In genomic region chr5:177425801-177426565, GRCh38 we compare ENCODE assay signal across 1 cellular context.
A peak's percentile ranks its signal among the peaks of the same experiment; 100 is the strongest.
TF ChIP-seq lines count a peak whose summit lies in the region.

No MANE protein-coding gene starts in this region.

TF ChIP-seq in HEK293, 187 proteins besides CTCF, POLR2A, EP300 and RAD21 (continued from another document and continues in another):
- TF ChIP-seq PRDM2 (tag by site-specific recombination; IDR thresholded peaks at IDR 0.05; ENCODE audit: borderline replicate concordance) (no peak), ZNF488 (tag by site-specific recombination; IDR thresholded peaks at IDR 0.05) (no peak), SALL2 (tag by site-specific recombination; IDR thresholded peaks at IDR 0.05; ENCODE audit: borderline replicate concordance) (no peak), ATF2 (tag by site-specific recombination; IDR thresholded peaks at IDR 0.05; ENCODE audit: low read depth) (peak; percentile 96), OSR2 (tag by site-specific recombination; IDR thresholded peaks at IDR 0.05) (no peak), REST (tag by site-specific recombination; IDR thresholded peaks at IDR 0.05) (0 out of 2 replicates have a peak, but pooled peaks have one; percentile 15), ZBTB1 (tag by site-specific recombination; IDR thresholded peaks at IDR 0.05) (no peak), KLF17 (tag by site-specific recombination; IDR thresholded peaks at IDR 0.05) (peak; percentile 85), ZNF18 (tag by site-specific recombination; IDR thresholded peaks at IDR 0.05) (peak; percentile 79), ZNF324 (tag by site-specific recombination; IDR thresholded peaks at IDR 0.05) (peak; percentile 75), GFI1B (tag by site-specific recombination; IDR thresholded peaks at IDR 0.05) (peak; percentile 75; the same call in 1 of the 2 replicates), ZNF184 (tag by site-specific recombination; IDR thresholded peaks at IDR 0.05) (no peak), ZNF423 (tag by site-specific recombination; IDR thresholded peaks at IDR 0.05) (0 out of 2 replicates have a peak, but pooled peaks have one; percentile 17), ZNF366 (tag by site-specific recombination; conservative IDR thresholded peaks at IDR 0.05) (no peak), MYNN (tag by site-specific recombination; IDR thresholded peaks at IDR 0.05; ENCODE audit: borderline replicate concordance) (no peak), PRDM1 (tag by site-specific recombination; IDR thresholded peaks at IDR 0.05) (no peak), REPIN1 (tag by site-specific recombination; IDR thresholded peaks at IDR 0.05; ENCODE audit: low read depth) (no peak), ZNF138 (tag by site-specific recombination; IDR thresholded peaks at IDR 0.05; ENCODE audit: borderline replicate concordance) (no peak), ZNF169 (tag by site-specific recombination; IDR thresholded peaks at IDR 0.05) (no peak), ZSCAN4 (tag by site-specific recombination; IDR thresholded peaks at IDR 0.05) (0 out of 2 replicates have a peak, but pooled peaks have one; percentile 19), ZNF843 (tag by site-specific recombination; IDR thresholded peaks at IDR 0.05) (no peak; the same call in 1 of the 2 replicates), PATZ1 (tag by site-specific recombination; IDR thresholded peaks at IDR 0.05) (peak; percentile 78), ZBTB17 (tag by site-specific recombination; IDR thresholded peaks at IDR 0.05) (peak; percentile 60), YY1 (tag by site-specific recombination; IDR thresholded peaks at IDR 0.05) (0 out of 2 replicates have a peak, but pooled peaks have one; percentile 39), ZNF571 (tag by site-specific recombination; IDR thresholded peaks at IDR 0.05) (no peak), ZBTB21 (tag by site-specific recombination; IDR thresholded peaks at IDR 0.05) (no peak), SP3 (tag by site-specific recombination; IDR thresholded peaks at IDR 0.05) (peak; percentile 98), ZNF501 (tag by site-specific recombination; IDR thresholded peaks at IDR 0.05) (peak; percentile 83; the same call in 1 of the 2 replicates), ZNF610 (tag by site-specific recombination; IDR thresholded peaks at IDR 0.05; ENCODE audit: borderline replicate concordance) (peak; percentile 60), BCL11B (tag by site-specific recombination; IDR thresholded peaks at IDR 0.05; ENCODE audit: low read depth) (peak; percentile 88), KLF16 (tag by site-specific recombination; IDR thresholded peaks at IDR 0.05) (peak; percentile 49; the same call in 1 of the 2 replicates), ZNF19 (tag by site-specific recombination; IDR thresholded peaks at IDR 0.05; ENCODE audit: low read depth) (no peak), ZBTB10 (tag by site-specific recombination; IDR thresholded peaks at IDR 0.05) (no peak), ZFHX2 (tag by site-specific recombination; conservative IDR thresholded peaks at IDR 0.05) (peak; percentile 91), ZNF670 (tag by site-specific recombination; IDR thresholded peaks at IDR 0.05; ENCODE audit: low read depth) (no peak), ZNF837 (tag by site-specific recombination; IDR thresholded peaks at IDR 0.05) (peak; percentile 61; the same call in 1 of the 2 replicates)
